14 cellular contexts compared by ENCODE assay signal in genomic region chr20:16283307-16283706, GRCh38.
A peak's percentile ranks its signal among the peaks of the same experiment; 100 is the strongest.
DNase-seq lines count a peak whose midpoint lies in the region; ATAC-seq and TF ChIP-seq lines count a peak whose summit lies in the region.
"Had no signal": no experiment of that assay in that cellular context is flagged by ENCODE, and none has a peak within 500 bp of the region (broad histone marks: within the 10 kb centered on the region; RNA-seq: fewer than 3 reads in every experiment).

No MANE protein-coding gene starts in this region.

- intact Hi-C loops in esophagus muscularis mucosa (cut with DNase I) (no loop called here), psoas muscle (cut with DNase I) (loop anchor here (10.0 kb wide), 1 partner anchor 191 kb away; no protein-coding TSS in a partner anchor), thyroid gland (cut with DNase I) (no loop called here), esophagus squamous epithelium (cut with DNase I) (no loop called here)
- intact Hi-C loops in CD4-positive, alpha-beta memory T cell (cut with micrococcal nuclease) = no loop called here

- H3K27me3 ChIP-seq in esophagus muscularis mucosa (no peaks in the 10 kb centered on the region), psoas muscle (ENCODE audit: insufficient read depth in 3 of 3, low read length in 2 of 3) (no peaks in the 10 kb centered on the region), thyroid gland (no peaks in the 10 kb centered on the region), esophagus squamous epithelium (no peaks in the 10 kb centered on the region)
- no peaks in the 10 kb centered on the region for H3K27me3 ChIP-seq in CD4-positive, alpha-beta memory T cell (ENCODE audit: insufficient read depth, low read length)
- H3K27me3 ChIP-seq: BE2C had no signal

- no peak overlapping the region for H3K27ac ChIP-seq in esophagus muscularis mucosa (replicated peaks in 1 of 4)
- H3K27ac ChIP-seq in psoas muscle = peak overlapping the region; percentile 80
- H3K27ac ChIP-seq in thyroid gland = peak overlapping the region in 2 of 3 donors; percentile 16 to 60
- no peak overlapping the region for H3K27ac ChIP-seq in CD4-positive, alpha-beta memory T cell (ENCODE audit: low read depth, low read length)
- H3K27ac ChIP-seq in esophagus squamous epithelium = no peak overlapping the region
- H3K27ac ChIP-seq: A549, GM23248 had no signal

- no peaks in the 10 kb centered on the region for H3K27me3 Mint-ChIP-seq in CD4-positive, alpha-beta memory T cell

- 82% methylated on average over 5 of the region's 6 CpGs for WGBS in esophagus muscularis mucosa
- 52 to 86% (median 60%) methylated on average over 6 of the region's 6 CpGs for WGBS in psoas muscle, 3 donors
- 86 to 87% methylated on average over 2 to 6 of the region's 6 CpGs for WGBS in thyroid gland, 2 donors
- whole genome bisulfite sequencing in esophagus squamous epithelium, 2 donors = 80 to 93% methylated on average over 3 of the region's 6 CpGs

- CTCF ChIA-PET in CD4-positive, alpha-beta memory T cell (lab: Charles Lee; ENCODE audit: partially characterized antibody) = no interaction called here

- H3K9me3 ChIP-seq in esophagus muscularis mucosa = no peaks in the 10 kb centered on the region
- no peaks in the 10 kb centered on the region for H3K9me3 ChIP-seq in psoas muscle
- no peaks in the 10 kb centered on the region for H3K9me3 ChIP-seq in thyroid gland
- H3K9me3 ChIP-seq in CD4-positive, alpha-beta memory T cell (ENCODE audit: control insufficient read depth in 1 of 2, low read length in 2 of 2) = no peaks in the 10 kb centered on the region
- H3K9me3 ChIP-seq in esophagus squamous epithelium = no peaks in the 10 kb centered on the region
- H3K9me3 ChIP-seq: A549, BE2C, Caco-2 had no signal

- H3K4me1 ChIP-seq in esophagus muscularis mucosa = peaks cover 0 to 8% (median 6%) of the 10 kb centered on the region in 4 donors
- H3K4me1 ChIP-seq in psoas muscle = peaks cover 21% of the 10 kb centered on the region
- peaks cover 0 to 8% of the 10 kb centered on the region in 2 donors for H3K4me1 ChIP-seq in thyroid gland
- H3K4me1 ChIP-seq in CD4-positive, alpha-beta memory T cell (ENCODE audit: insufficient read depth, low read length) = no peaks in the 10 kb centered on the region
- H3K4me1 ChIP-seq in esophagus squamous epithelium = no peaks in the 10 kb centered on the region
- H3K4me1 ChIP-seq: A549, BE2C had no signal

- no peak overlapping the region for H3K27ac Mint-ChIP-seq in CD4-positive, alpha-beta memory T cell
- H3K27ac Mint-ChIP-seq: CD8-positive, alpha-beta T cell had no signal

- TF ChIP-seq EP300 in esophagus muscularis mucosa (IDR thresholded peaks at IDR 0.05) = no peak

- H3K4me1 Mint-ChIP-seq in CD4-positive, alpha-beta memory T cell = no peaks in the 10 kb centered on the region

- no peak for TF ChIP-seq CTCF in esophagus muscularis mucosa (IDR thresholded peaks at IDR 0.05)
- no peak for TF ChIP-seq CTCF in psoas muscle (IDR thresholded peaks at IDR 0.05)
- TF ChIP-seq CTCF in thyroid gland (IDR thresholded peaks at IDR 0.05) = no peak
- no peak for TF ChIP-seq CTCF in esophagus squamous epithelium (IDR thresholded peaks at IDR 0.05)

- H3K9me3 Mint-ChIP-seq in CD4-positive, alpha-beta memory T cell = peaks cover 0 to 8% (median 2%) of the 10 kb centered on the region in 8 donors
- H3K9me3 Mint-ChIP-seq: CD8-positive, alpha-beta T cell had no signal

- TF ChIP-seq POLR2A in esophagus muscularis mucosa (IDR thresholded peaks at IDR 0.05; ENCODE audit: low read depth) = no peak
- no peak for TF ChIP-seq POLR2A in thyroid gland (IDR thresholded peaks at IDR 0.05)
- no peak for TF ChIP-seq POLR2A in esophagus squamous epithelium (IDR thresholded peaks at IDR 0.05)

- H3K36me3 ChIP-seq in esophagus muscularis mucosa (peaks cover 0 to 15% (median 4%) of the 10 kb centered on the region in 4 donors), psoas muscle (ENCODE audit: insufficient read depth in 1 of 2, low read depth in 1 of 2) (no peaks in the 10 kb centered on the region), thyroid gland (no peaks in the 10 kb centered on the region), esophagus squamous epithelium (peaks cover 0 to 41% (median 0%) of the 10 kb centered on the region in 3 donors)
- no peaks in the 10 kb centered on the region for H3K36me3 ChIP-seq in CD4-positive, alpha-beta memory T cell (ENCODE audit: insufficient read depth, low read length)
- H3K36me3 ChIP-seq: BE2C had no signal

- H3K4me3 ChIP-seq in esophagus muscularis mucosa (no peak overlapping the region), psoas muscle (no peak overlapping the region), thyroid gland (replicated peaks in 1 of 3) (no peak overlapping the region), esophagus squamous epithelium (no peak overlapping the region)
- no peak overlapping the region for H3K4me3 ChIP-seq in CD4-positive, alpha-beta memory T cell (ENCODE audit: low read length in 2 of 2)
- H3K4me3 ChIP-seq: A549, GM23248 had no signal

- peaks cover 28 to 51% of the 10 kb centered on the region in 2 donors for H3K36me3 Mint-ChIP-seq in CD4-positive, alpha-beta memory T cell

- DNase-seq in NCI-H69 (lab: John Stamatoyannopoulos, UW) = peak; percentile 8
- peak; percentile 45 for DNase-seq in esophagus muscularis mucosa (ENCODE audit: extremely low spot score)
- no peak for DNase-seq in psoas muscle
- DNase-seq in thyroid gland = peak; percentile 69 to 79
- DNase-seq in CD4-positive, alpha-beta memory T cell = no peak
- DNase-seq in GM19240 (ENCODE audit: insufficient read length, low spot score) = no peak
- DNase-seq in esophagus squamous epithelium (lab: John Stamatoyannopoulos, UW) = no peak
- DNase-seq: BE2C; Caco-2; CD8-positive, alpha-beta T cell; GM23248 had no signal

- no peak overlapping the region for H3K4me3 Mint-ChIP-seq in CD4-positive, alpha-beta memory T cell
- H3K4me3 Mint-ChIP-seq: CD8-positive, alpha-beta T cell had no signal

- POLR2A ChIA-PET in CD4-positive, alpha-beta memory T cell (lab: Charles Lee; ENCODE audit: partially characterized antibody) = no interaction called here

- peak; percentile 29 to 74 (median 42) for ATAC-seq in psoas muscle
- ATAC-seq: A549; CD8-positive, alpha-beta T cell; HCT116; HepG2 had no signal

Comparison
In these comparisons a context has a peak if more than half of its experiments do, and no peak if none do; other contexts are left out.
1. DNase-seq: peak in NCI-H69 (single experiment), esophagus muscularis mucosa (single experiment) and thyroid gland (2 of 2); none in psoas muscle (0 of 2), CD4-positive, alpha-beta memory T cell (0 of 5), GM19240 (single experiment) and esophagus squamous epithelium (single experiment).
2. H3K27ac ChIP-seq: peak in psoas muscle (single experiment) and thyroid gland (2 of 3); none in esophagus muscularis mucosa (0 of 4), CD4-positive, alpha-beta memory T cell (single experiment) and esophagus squamous epithelium (0 of 4).
3. intact Hi-C loops: an anchor here in psoas muscle (10.0 kb wide); none called in esophagus muscularis mucosa, thyroid gland, CD4-positive, alpha-beta memory T cell and esophagus squamous epithelium.